In genomic region chr6:85425997-85426396, GRCh38 we compare ENCODE assay signal across 7 cellular contexts.
"Had no signal": no experiment of that assay in that cellular context is flagged by ENCODE, and none has a peak within 500 bp of the region (broad histone marks: within the 10 kb centered on the region; RNA-seq: fewer than 3 reads in every experiment).

No MANE protein-coding gene starts in this region.

- H3K4me2 ChIP-seq: KMS-11 had no signal

- FAIRE-seq: HepG2, HTR-8/SVneo had no signal

- ATAC-seq: HepG2 had no signal

- H3K27ac ChIP-seq: HL-60, KMS-11 had no signal

- H3K9ac ChIP-seq: KMS-11 had no signal

- DNase-seq: IMR-90, KBM-7, KG1 had no signal
